ENCODE assay signal across 34 cellular contexts in genomic region chr4:34236118-34236517, GRCh38.
"Had no signal": no experiment of that assay in that cellular context is flagged by ENCODE, and none has a peak within 500 bp of the region (broad histone marks: within the 10 kb centered on the region; RNA-seq: fewer than 3 reads in every experiment).

No MANE protein-coding gene starts in this region.

- H3K27me3 ChIP-seq: MG63 had no signal

- H3K9ac ChIP-seq: KMS-11 had no signal

- H3K36me3 ChIP-seq: MG63 had no signal

- H3K4me2 ChIP-seq: KMS-11 had no signal

- H3K4me3 ChIP-seq: MG63 had no signal

- H3K27ac ChIP-seq: KMS-11 had no signal

- DNase-seq: Karpas-422, Kasumi-1, KG1, MG63, MM.1S, NCI-H1048, NCI-H1092, NCI-H1092 treated with DMSO at 0.1 percent for 48 hours, NCI-H1105, NCI-H1105 treated with DMSO at 0.1 percent for 48 hours, NCI-H1417, NCI-H1417 treated with DMSO at 0.1 percent for 48 hours, NCI-H1436, NCI-H1436 treated with DMSO at 0.1 percent for 48 hours, NCI-H146, NCI-H1694, NCI-H1694 treated with DMSO at 0.1 percent for 48 hours, NCI-H187, NCI-H187 treated with DMSO at 0.1 percent for 48 hours, NCI-H1930, NCI-H2029, NCI-H2029 treated with DMSO at 0.1 percent for 48 hours, NCI-H2081, NCI-H2081 treated with DMSO at 0.1 percent for 48 hours, NCI-H2107, NCI-H2171, NCI-H2171 treated with DMSO at 0.1 percent for 48 hours, NCI-H2227 treated with DMSO at 0.1 percent for 48 hours, NCI-H345, NCI-H446, NCI-H446 treated with DMSO at 0.1 percent for 48 hours, NCI-H510A, NCI-H524 had no signal

- H3K9me3 ChIP-seq: MG63 had no signal
